In genomic region chr3:1600700-1601418, GRCh38 we compare ENCODE assay signal across 15 cellular contexts.
DNase-seq lines count a peak whose midpoint lies in the region; ATAC-seq and TF ChIP-seq lines count a peak whose summit lies in the region.
"Had no signal": no experiment of that assay in that cellular context is flagged by ENCODE, and none has a peak within 500 bp of the region (broad histone marks: within the 10 kb centered on the region; RNA-seq: fewer than 3 reads in every experiment).

No MANE protein-coding gene starts in this region.

- TF ChIP-seq CTCF in neural crest cell (conservative IDR thresholded peaks at IDR 0.05) (no peak), upper lobe of right lung (IDR thresholded peaks at IDR 0.05) (no peak)

- no peaks in the 10 kb centered on the region for H3K4me1 ChIP-seq in upper lobe of right lung
- H3K4me1 ChIP-seq: A549, HAP-1 had no signal

- no peaks in the 10 kb centered on the region for H3K27me3 ChIP-seq in upper lobe of right lung

- intact Hi-C loops in upper lobe of right lung (cut with DNase I): no loop called here

- peak; percentile 33 for DNase-seq in HT1080 (ENCODE audit: low read depth)
- DNase-seq in SHP77 (lab: John Stamatoyannopoulos, UW): peak; percentile 73 to 83
- no peak for DNase-seq in neural crest cell (ENCODE audit: low read depth, low spot score)
- no peak for DNase-seq in upper lobe of right lung
- no peak for DNase-seq in inferior parietal cortex (ENCODE audit: extremely low spot score)
- no peak for DNase-seq in cerebellar cortex (ENCODE audit: low spot score)
- DNase-seq: CD8-positive, alpha-beta T cell; COR-L47; DMS153; DMS79 treated with DMSO at 0.1 percent for 48 hours; EL; GOT3 had no signal

- no peaks in the 10 kb centered on the region for H3K4me1 Mint-ChIP-seq in neural crest cell
- H3K4me1 Mint-ChIP-seq: CD14-positive monocyte had no signal

- no peak overlapping the region for H3K4me3 ChIP-seq in upper lobe of right lung
- H3K4me3 ChIP-seq: A549, HAP-1 had no signal

- H3K9me3 Mint-ChIP-seq in neural crest cell: no peaks in the 10 kb centered on the region

- H3K36me3 Mint-ChIP-seq in neural crest cell (ENCODE audit: low read depth): no peaks in the 10 kb centered on the region
- H3K36me3 Mint-ChIP-seq: CD14-positive monocyte; CD8-positive, alpha-beta T cell had no signal

- H3K9me3 ChIP-seq in upper lobe of right lung: no peaks in the 10 kb centered on the region
- H3K9me3 ChIP-seq: HAP-1 had no signal

- H3K27ac ChIP-seq in upper lobe of right lung: no peak overlapping the region
- H3K27ac ChIP-seq: A549 had no signal

- peak overlapping the region; percentile 67 for H3K27ac Mint-ChIP-seq in neural crest cell (ENCODE audit: unreplicated experiment)
- H3K27ac Mint-ChIP-seq: CD8-positive, alpha-beta T cell had no signal

- peak; percentile 29 for ATAC-seq in upper lobe of right lung
- ATAC-seq: A549; CD8-positive, alpha-beta T cell had no signal

- H3K27me3 Mint-ChIP-seq in neural crest cell (ENCODE audit: low read depth): no peaks in the 10 kb centered on the region

- no peaks in the 10 kb centered on the region for H3K36me3 ChIP-seq in upper lobe of right lung
- H3K36me3 ChIP-seq: HAP-1 had no signal

- H3K4me3 Mint-ChIP-seq in neural crest cell: no peak overlapping the region
- H3K4me3 Mint-ChIP-seq: CD8-positive, alpha-beta T cell had no signal

Comparison
In these comparisons a context has a peak if more than half of its experiments do, and no peak if none do; other contexts are left out.
1. DNase-seq: peak in HT1080 (single experiment) and SHP77 (2 of 2); none in neural crest cell (single experiment), upper lobe of right lung (single experiment), inferior parietal cortex (single experiment) and cerebellar cortex (single experiment).